Comparison of ENCODE assay signal across 29 cellular contexts in the genomic region with DNA sequence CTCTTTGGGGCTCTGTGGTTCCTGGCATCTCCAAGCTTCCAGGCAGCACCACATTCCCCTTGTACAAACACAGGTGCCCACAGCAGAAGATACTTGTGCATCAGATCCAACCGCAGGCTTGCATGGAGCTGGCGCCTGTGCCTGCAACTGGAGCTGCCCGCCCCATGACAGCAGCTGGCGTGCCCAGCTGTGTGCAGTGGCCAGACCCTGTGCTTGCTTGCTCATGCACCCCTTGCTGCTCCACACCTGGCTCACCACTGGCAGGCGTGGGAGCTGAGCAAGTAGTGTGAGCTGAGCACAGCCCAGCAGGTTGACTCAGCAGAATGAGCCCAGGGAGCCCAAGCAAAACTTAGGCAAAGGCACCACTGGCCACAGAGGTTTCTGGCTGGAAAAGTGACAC.
"Had no signal": no experiment of that assay in that cellular context is flagged by ENCODE, and none has a peak within 500 bp of the region (broad histone marks: within the 10 kb centered on the region; RNA-seq: fewer than 3 reads in every experiment).

No MANE protein-coding gene starts in this region.

- H3K9me3 Mint-ChIP-seq: activated CD4-positive, alpha-beta T cell treated with anti-CD3 and anti-CD28 coated beads, Interleukin-2, amount 10 ng/mL, durations not matched to agents 24 days and 14 days had no signal

- H3K27ac Mint-ChIP-seq: activated B cell treated with CpG ODN at 0.5 μM for 24 hours; activated CD4-positive, alpha-beta memory T cell treated with anti-CD3 and anti-CD28 coated beads for 36 hours; activated CD4-positive, alpha-beta T cell treated with anti-CD3 and anti-CD28 coated beads, Interleukin-2, amount 10 ng/mL, durations not matched to agents 24 days and 14 days; activated naive CD4-positive, alpha-beta T cell treated with anti-CD3 and anti-CD28 coated beads, Interleukin-2, amount 10 ng/mL, durations not matched to agents 7 days and 5 days; activated naive CD8-positive, alpha-beta T cell treated with anti-CD3 and anti-CD28 coated beads for 36 hours; activated T-cell treated with anti-CD3 and anti-CD28 coated beads, Interleukin-2, amount 50 U/mL, for 72 hours; activated T-helper 2 cell treated with anti-CD3 and anti-CD28 coated beads, Interferon-gamma antibody, Interleukin-2, Interleukin-4, amounts not matched to agents 10 μg/mL and 5 μg/mL and 100 μg/mL, durations not matched to agents 14 hours and 24 hours and 36 hours; IgD-negative memory B cell; T-cell had no signal

- H3K4me3 ChIP-seq: cardiac muscle cell, Peyer's patch, SK-N-MC had no signal

- ATAC-seq: T-cell had no signal

- H3K9me3 ChIP-seq: Peyer's patch had no signal

- H3K36me3 ChIP-seq: brain microvascular endothelial cell, cardiac muscle cell, Peyer's patch had no signal

- H3K27me3 Mint-ChIP-seq: activated B cell treated with CpG ODN at 0.5 μM for 24 hours; activated naive CD4-positive, alpha-beta T cell treated with anti-CD3 and anti-CD28 coated beads, Interleukin-2, amount 10 ng/mL, durations not matched to agents 7 days and 5 days had no signal

- H3K36me3 Mint-ChIP-seq: activated CD4-positive, alpha-beta memory T cell treated with anti-CD3 and anti-CD28 coated beads for 36 hours; activated naive CD4-positive, alpha-beta T cell treated with anti-CD3 and anti-CD28 coated beads, Interleukin-2, amount 10 ng/mL, durations not matched to agents 7 days and 5 days; activated naive CD8-positive, alpha-beta T cell treated with anti-CD3 and anti-CD28 coated beads for 36 hours; IgD-negative memory B cell; T-cell had no signal

- H3K27me3 ChIP-seq: brain microvascular endothelial cell, cardiac muscle cell, Peyer's patch had no signal

- H3K4me1 ChIP-seq: Peyer's patch had no signal

- H3K27ac ChIP-seq: brain microvascular endothelial cell, cardiac muscle cell, Peyer's patch, SK-N-MC had no signal

- H3K4me3 Mint-ChIP-seq: activated B cell treated with CpG ODN at 0.5 μM for 24 hours; activated CD4-positive, alpha-beta memory T cell treated with anti-CD3 and anti-CD28 coated beads for 36 hours; activated CD4-positive, alpha-beta T cell treated with anti-CD3 and anti-CD28 coated beads, Interleukin-2, amount 10 ng/mL, durations not matched to agents 24 days and 14 days; activated naive CD4-positive, alpha-beta T cell treated with anti-CD3 and anti-CD28 coated beads, Interleukin-2, amount 10 ng/mL, durations not matched to agents 7 days and 5 days; activated naive CD8-positive, alpha-beta T cell treated with anti-CD3 and anti-CD28 coated beads for 36 hours; activated T-cell treated with anti-CD3 and anti-CD28 coated beads, Interleukin-2, amount 50 U/mL, for 72 hours; IgD-negative memory B cell; T-cell had no signal

- DNase-seq: activated B cell treated with CpG ODN at 0.5 μM for 24 hours; activated CD4-positive, alpha-beta memory T cell treated with anti-CD3 and anti-CD28 coated beads for 36 hours; activated CD4-positive, alpha-beta T cell treated with anti-CD3 and anti-CD28 coated beads for 1 hour; activated CD4-positive, alpha-beta T cell treated with anti-CD3 and anti-CD28 coated beads, Interleukin-2, amount 10 ng/mL, durations not matched to agents 24 days and 14 days; activated CD8-positive, alpha-beta memory T cell treated with anti-CD3 and anti-CD28 coated beads for 24 hours; activated gamma-delta T cell treated with Interleukin-2 at 50 U/mL for 16 hours; activated naive CD4-positive, alpha-beta T cell treated with anti-CD3 and anti-CD28 coated beads, Interleukin-2, amount 10 ng/mL, durations not matched to agents 7 days and 5 days; activated naive CD8-positive, alpha-beta T cell treated with anti-CD3 and anti-CD28 coated beads for 36 hours; activated T-cell treated with anti-CD3 and anti-CD28 coated beads for 4 hours; activated T-cell treated with anti-CD3 and anti-CD28 coated beads, Interleukin-2, amount 50 U/mL, for 72 hours; brain microvascular endothelial cell; KG1; NCI-H1092; NCI-H1417; NCI-H1930; NCI-H2107; NCI-H2171 treated with DMSO at 0.1 percent for 48 hours; NCI-H226; NCI-H526; NCI-H82; NK-92 treated with Interleukin-12 subunit alpha and Interleukin-12 subunit beta, amount 100 ng/mL, for 24 hours; Peyer's patch; T-cell; T-helper 2 cell; T1000 had no signal

- H3K4me1 Mint-ChIP-seq: activated B cell treated with CpG ODN at 0.5 μM for 24 hours; activated CD4-positive, alpha-beta T cell treated with anti-CD3 and anti-CD28 coated beads, Interleukin-2, amount 10 ng/mL, durations not matched to agents 24 days and 14 days; activated naive CD4-positive, alpha-beta T cell treated with anti-CD3 and anti-CD28 coated beads, Interleukin-2, amount 10 ng/mL, durations not matched to agents 7 days and 5 days; activated naive CD8-positive, alpha-beta T cell treated with anti-CD3 and anti-CD28 coated beads for 36 hours; T-cell had no signal
